Comparison of ENCODE assay signal across 13 cellular contexts in the genomic region with DNA sequence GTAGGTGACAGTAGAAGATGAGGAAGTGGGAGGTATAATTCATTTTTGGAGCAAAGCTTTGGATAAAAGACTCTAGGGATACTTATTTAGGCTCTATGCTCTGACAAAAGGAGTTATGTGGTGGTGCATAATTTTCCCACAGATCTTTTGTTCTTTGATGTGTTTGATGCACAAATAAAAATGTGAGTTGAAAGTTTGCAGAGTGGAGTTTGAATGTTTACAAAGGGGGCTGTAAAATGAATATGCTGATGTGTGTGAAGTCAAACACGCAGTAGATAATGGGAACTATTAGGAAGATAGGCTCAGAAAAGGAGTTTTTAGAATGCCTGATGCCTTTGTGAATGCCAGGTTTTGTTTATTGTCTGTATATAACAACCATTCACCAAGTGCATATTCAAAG.
DNase-seq lines count a peak whose midpoint lies in the region; ATAC-seq and TF ChIP-seq lines count a peak whose summit lies in the region.
"Had no signal": no experiment of that assay in that cellular context is flagged by ENCODE, and none has a peak within 500 bp of the region (broad histone marks: within the 10 kb centered on the region; RNA-seq: fewer than 3 reads in every experiment).

No MANE protein-coding gene starts in this region.

- 65 to 70% methylated on average over 1 of the region's 1 CpG for WGBS in aorta, 2 donors

- H3K4me1 Mint-ChIP-seq in neural crest cell: peaks cover 10% of the 10 kb centered on the region
- H3K4me1 Mint-ChIP-seq: CD4-positive, alpha-beta memory T cell had no signal

- intact Hi-C loops in aorta (cut with DNase I): no loop called here

- no peaks in the 10 kb centered on the region for H3K27me3 Mint-ChIP-seq in neural crest cell (ENCODE audit: low read depth)
- H3K27me3 Mint-ChIP-seq: CD4-positive, alpha-beta memory T cell had no signal

- peak; percentile 73 for DNase-seq in NCI-H69 (lab: John Stamatoyannopoulos, UW)
- DNase-seq in NCI-H774 (lab: John Stamatoyannopoulos, UW): peak; percentile 32
- no peak for DNase-seq in neural crest cell (ENCODE audit: low read depth, low spot score)
- no peak for DNase-seq in T-helper 9 cell
- no peak for DNase-seq in aorta
- DNase-seq in epidermal melanocyte (ENCODE audit: insufficient read length, low spot score): no peak
- DNase-seq: C1 segment of cervical spinal cord; CD4-positive, alpha-beta memory T cell; DMS153; DND-41; GOT3; HCEC 1CT had no signal

- no peak for ATAC-seq in aorta (ENCODE audit: low FRiP score)

- TF ChIP-seq CTCF in neural crest cell (conservative IDR thresholded peaks at IDR 0.05): no peak

- H3K4me3 Mint-ChIP-seq in neural crest cell: no peak overlapping the region
- H3K4me3 Mint-ChIP-seq: CD4-positive, alpha-beta memory T cell had no signal

- H3K9me3 ChIP-seq in aorta (ENCODE audit: control insufficient read depth, low read length): no peaks in the 10 kb centered on the region
- H3K9me3 ChIP-seq: Caco-2 had no signal

- no peaks in the 10 kb centered on the region for H3K27me3 ChIP-seq in aorta (ENCODE audit: control insufficient read depth in 1 of 2, insufficient read depth in 2 of 2, low read length in 1 of 2)

- H3K27ac Mint-ChIP-seq in neural crest cell (ENCODE audit: unreplicated experiment): peak overlapping the region; percentile 16
- H3K27ac Mint-ChIP-seq: CD4-positive, alpha-beta memory T cell had no signal

- H3K36me3 ChIP-seq in aorta (ENCODE audit: control insufficient read depth in 1 of 2, insufficient read depth in 2 of 2, low read length in 1 of 2): no peaks in the 10 kb centered on the region

- no peaks in the 10 kb centered on the region for H3K4me1 ChIP-seq in aorta (ENCODE audit: control insufficient read depth in 1 of 2, insufficient read depth in 2 of 2, low read length in 2 of 2)
- H3K4me1 ChIP-seq: Caco-2 had no signal

- H3K9me3 Mint-ChIP-seq in neural crest cell: no peaks in the 10 kb centered on the region

- H3K36me3 Mint-ChIP-seq in neural crest cell (ENCODE audit: low read depth): no peaks in the 10 kb centered on the region
- H3K36me3 Mint-ChIP-seq: CD4-positive, alpha-beta memory T cell had no signal

- no peak overlapping the region for H3K27ac ChIP-seq in aorta (ENCODE audit: low read depth in 1 of 2, low read length in 2 of 2)

- no peak overlapping the region for H3K4me3 ChIP-seq in aorta (ENCODE audit: low read length in 2 of 2)

Comparison
In these comparisons a context has a peak if more than half of its experiments do, and no peak if none do; other contexts are left out.
1. DNase-seq: peak in NCI-H69 (single experiment) and NCI-H774 (single experiment); none in neural crest cell (single experiment), T-helper 9 cell (single experiment), aorta (0 of 2) and epidermal melanocyte (single experiment).